ENCODE assay signal across 1 cellular context in genomic region chr19:53880716-53881481, GRCh38.
TF ChIP-seq lines count a peak whose summit lies in the region.

No MANE protein-coding gene starts in this region.

TF ChIP-seq in WTC11, 78 proteins besides CTCF, POLR2A, EP300 and RAD21 (continued from another document):
- no peak for TF ChIP-seq GRHL2 (CRISPR knock-in tag; IDR thresholded peaks at IDR 0.05; ENCODE audit: insufficient replicate concordance, severe bottlenecking)
